Comparison of ENCODE assay signal across 10 cellular contexts in the genomic region with DNA sequence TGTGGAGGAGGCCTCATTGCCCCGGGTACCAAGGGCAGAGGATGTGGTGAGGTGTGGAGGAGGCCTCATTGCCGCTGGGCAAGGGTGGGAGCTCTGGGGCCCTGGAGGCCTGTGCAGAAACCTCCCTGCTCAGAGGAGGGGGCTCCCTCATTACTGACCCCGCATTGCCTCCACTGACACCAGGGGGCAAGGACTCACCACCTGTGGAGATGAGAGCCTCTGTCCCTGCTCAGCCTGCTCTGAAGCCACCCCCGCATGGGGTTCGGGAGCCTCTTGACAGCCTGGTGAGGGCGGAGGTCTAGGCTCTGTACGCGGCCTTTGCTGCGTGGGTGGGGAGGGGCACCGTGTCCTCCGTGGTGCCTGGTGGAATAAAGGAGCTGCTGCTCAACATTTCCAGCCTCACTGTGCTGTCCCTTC.
A peak's percentile ranks its signal among the peaks of the same experiment; 100 is the strongest.
DNase-seq lines count a peak whose midpoint lies in the region; ATAC-seq and TF ChIP-seq lines count a peak whose summit lies in the region.
"Had no signal": no experiment of that assay in that cellular context is flagged by ENCODE, and none has a peak within 500 bp of the region (broad histone marks: within the 10 kb centered on the region; RNA-seq: fewer than 3 reads in every experiment).

No MANE protein-coding gene starts in this region.

- peak; percentile 23 for ATAC-seq in Right ventricle myocardium superior (ENCODE audit: poor library complexity)
- no peak for ATAC-seq in HG02571 (IDR thresholded peaks at IDR 0.05; ENCODE audit: unreplicated experiment)
- no peak for ATAC-seq in HG03432 (IDR thresholded peaks at IDR 0.05; ENCODE audit: unreplicated experiment)
- ATAC-seq in SK-N-SH treated with all-trans-retinoic acid at 6 μM for 48 hours: no peak
- ATAC-seq: left lobe of liver had no signal

- no peaks in the 10 kb centered on the region for H3K36me3 Mint-ChIP-seq in activated T-cell treated with anti-CD3 and anti-CD28 coated beads, Interleukin-2, amount 50 U/mL, for 24 hours (ENCODE audit: low read depth)

- H3K27me3 Mint-ChIP-seq in activated T-cell treated with anti-CD3 and anti-CD28 coated beads, Interleukin-2, amount 50 U/mL, for 24 hours: no peaks in the 10 kb centered on the region

- peak overlapping the region; percentile 11; the same call in 1 of the 2 replicates for H3K4me3 ChIP-seq in Jurkat, Clone E6-1 (ENCODE audit: low read length)

- DNase-seq in Jurkat, Clone E6-1 (ENCODE audit: low read depth, low spot score): no peak
- DNase-seq in activated T-cell treated with anti-CD3 and anti-CD28 coated beads, Interleukin-2, amount 50 U/mL, for 24 hours: peak; percentile 56
- no peak for DNase-seq in Right ventricle myocardium superior
- DNase-seq in stimulated activated CD4-positive, alpha-beta T cell treated with anti-CD3 and anti-CD28 coated beads, Interleukin-4, amount 100 ng/mL, for 1 hour: peak; percentile 22
- DNase-seq in UCSD-AML1 (lab: John Stamatoyannopoulos, UW; ENCODE audit: unreplicated experiment): no peak
- DNase-seq: KBM-7 had no signal

- H3K4me1 Mint-ChIP-seq in activated T-cell treated with anti-CD3 and anti-CD28 coated beads, Interleukin-2, amount 50 U/mL, for 24 hours (ENCODE audit: low read depth): peaks cover 88% of the 10 kb centered on the region

- no peaks in the 10 kb centered on the region for H3K9me3 Mint-ChIP-seq in activated T-cell treated with anti-CD3 and anti-CD28 coated beads, Interleukin-2, amount 50 U/mL, for 24 hours

- intact Hi-C loops in Right ventricle myocardium superior (cut with DNase I): no loop called here

- H3K27ac Mint-ChIP-seq in activated T-cell treated with anti-CD3 and anti-CD28 coated beads, Interleukin-2, amount 50 U/mL, for 24 hours: peak overlapping the region; percentile 84

- peak overlapping the region; percentile 11 for H3K4me3 Mint-ChIP-seq in activated T-cell treated with anti-CD3 and anti-CD28 coated beads, Interleukin-2, amount 50 U/mL, for 24 hours

TF ChIP-seq in SK-N-SH treated with all-trans-retinoic acid at 6 μM for 48 hours, 23 proteins besides CTCF, POLR2A, EP300 and RAD21:
- no peak for TF ChIP-seq BACH2 (CRISPR knock-in tag; IDR thresholded peaks at IDR 0.05; ENCODE audit: borderline replicate concordance)
- no peak for TF ChIP-seq TCF4 (CRISPR knock-in tag; IDR thresholded peaks at IDR 0.05; ENCODE audit: borderline replicate concordance)
- TF ChIP-seq RARB (CRISPR knock-in tag; IDR thresholded peaks at IDR 0.05): no peak
- TF ChIP-seq, protein P1, sequence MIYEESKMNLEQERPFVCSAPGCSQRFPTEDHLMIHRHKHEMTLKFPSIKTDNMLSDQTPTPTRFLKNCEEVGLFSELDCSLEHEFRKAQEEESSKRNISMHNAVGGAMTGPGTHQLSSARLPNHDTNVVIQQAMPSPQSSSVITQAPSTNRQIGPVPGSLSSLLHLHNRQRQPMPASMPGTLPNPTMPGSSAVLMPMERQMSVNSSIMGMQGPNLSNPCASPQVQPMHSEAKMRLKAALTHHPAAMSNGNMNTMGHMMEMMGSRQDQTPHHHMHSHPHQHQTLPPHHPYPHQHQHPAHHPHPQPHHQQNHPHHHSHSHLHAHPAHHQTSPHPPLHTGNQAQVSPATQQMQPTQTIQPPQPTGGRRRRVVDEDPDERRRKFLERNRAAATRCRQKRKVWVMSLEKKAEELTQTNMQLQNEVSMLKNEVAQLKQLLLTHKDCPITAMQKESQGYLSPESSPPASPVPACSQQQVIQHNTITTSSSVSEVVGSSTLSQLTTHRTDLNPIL (CRISPR knock-in tag; IDR thresholded peaks at IDR 0.05; ENCODE audit: low read depth): no peak
- TF ChIP-seq ARNTL (CRISPR knock-in tag; IDR thresholded peaks at IDR 0.05; ENCODE audit: borderline replicate concordance, low read depth): no peak
- TF ChIP-seq, protein P2, sequence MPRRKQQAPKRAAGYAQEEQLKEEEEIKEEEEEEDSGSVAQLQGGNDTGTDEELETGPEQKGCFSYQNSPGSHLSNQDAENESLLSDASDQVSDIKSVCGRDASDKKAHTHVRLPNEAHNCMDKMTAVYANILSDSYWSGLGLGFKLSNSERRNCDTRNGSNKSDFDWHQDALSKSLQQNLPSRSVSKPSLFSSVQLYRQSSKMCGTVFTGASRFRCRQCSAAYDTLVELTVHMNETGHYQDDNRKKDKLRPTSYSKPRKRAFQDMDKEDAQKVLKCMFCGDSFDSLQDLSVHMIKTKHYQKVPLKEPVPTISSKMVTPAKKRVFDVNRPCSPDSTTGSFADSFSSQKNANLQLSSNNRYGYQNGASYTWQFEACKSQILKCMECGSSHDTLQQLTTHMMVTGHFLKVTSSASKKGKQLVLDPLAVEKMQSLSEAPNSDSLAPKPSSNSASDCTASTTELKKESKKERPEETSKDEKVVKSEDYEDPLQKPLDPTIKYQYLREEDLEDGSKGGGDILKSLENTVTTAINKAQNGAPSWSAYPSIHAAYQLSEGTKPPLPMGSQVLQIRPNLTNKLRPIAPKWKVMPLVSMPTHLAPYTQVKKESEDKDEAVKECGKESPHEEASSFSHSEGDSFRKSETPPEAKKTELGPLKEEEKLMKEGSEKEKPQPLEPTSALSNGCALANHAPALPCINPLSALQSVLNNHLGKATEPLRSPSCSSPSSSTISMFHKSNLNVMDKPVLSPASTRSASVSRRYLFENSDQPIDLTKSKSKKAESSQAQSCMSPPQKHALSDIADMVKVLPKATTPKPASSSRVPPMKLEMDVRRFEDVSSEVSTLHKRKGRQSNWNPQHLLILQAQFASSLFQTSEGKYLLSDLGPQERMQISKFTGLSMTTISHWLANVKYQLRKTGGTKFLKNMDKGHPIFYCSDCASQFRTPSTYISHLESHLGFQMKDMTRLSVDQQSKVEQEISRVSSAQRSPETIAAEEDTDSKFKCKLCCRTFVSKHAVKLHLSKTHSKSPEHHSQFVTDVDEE (CRISPR knock-in tag; IDR thresholded peaks at IDR 0.05): no peak

Comparison
In these comparisons a context has a peak if more than half of its experiments do, and no peak if none do; other contexts are left out.
1. DNase-seq: peak in activated T-cell treated with anti-CD3 and anti-CD28 coated beads, Interleukin-2, amount 50 U/mL, for 24 hours (single experiment) and stimulated activated CD4-positive, alpha-beta T cell treated with anti-CD3 and anti-CD28 coated beads, Interleukin-4, amount 100 ng/mL, for 1 hour (single experiment); none in Jurkat, Clone E6-1 (single experiment), Right ventricle myocardium superior (single experiment) and UCSD-AML1 (single experiment).